Comparison of ENCODE assay signal across 1 cellular context in genomic region chr10:89217057-89217990, GRCh38.
A peak's percentile ranks its signal among the peaks of the same experiment; 100 is the strongest.
TF ChIP-seq lines count a peak whose summit lies in the region.

No MANE protein-coding gene starts in this region.

TF ChIP-seq in K562, 482 proteins besides CTCF, POLR2A, EP300 and RAD21 (continued from another document):
- TF ChIP-seq SMC3 (conservative IDR thresholded peaks at IDR 0.05; ENCODE audit: insufficient read depth, low read depth, low read length) (0 out of 2 replicates have a peak, but pooled peaks have one; percentile 19), PBX2 (CRISPR knock-in tag; IDR thresholded peaks at IDR 0.05; ENCODE audit: low read depth) (no peak), PBX2 (tag; conservative IDR thresholded peaks at IDR 0.05; ENCODE audit: low read depth) (peak; percentile 88), FOXP1 (CRISPR knock-in tag; IDR thresholded peaks at IDR 0.05) (no peak)
- TF ChIP-seq, protein P1, sequence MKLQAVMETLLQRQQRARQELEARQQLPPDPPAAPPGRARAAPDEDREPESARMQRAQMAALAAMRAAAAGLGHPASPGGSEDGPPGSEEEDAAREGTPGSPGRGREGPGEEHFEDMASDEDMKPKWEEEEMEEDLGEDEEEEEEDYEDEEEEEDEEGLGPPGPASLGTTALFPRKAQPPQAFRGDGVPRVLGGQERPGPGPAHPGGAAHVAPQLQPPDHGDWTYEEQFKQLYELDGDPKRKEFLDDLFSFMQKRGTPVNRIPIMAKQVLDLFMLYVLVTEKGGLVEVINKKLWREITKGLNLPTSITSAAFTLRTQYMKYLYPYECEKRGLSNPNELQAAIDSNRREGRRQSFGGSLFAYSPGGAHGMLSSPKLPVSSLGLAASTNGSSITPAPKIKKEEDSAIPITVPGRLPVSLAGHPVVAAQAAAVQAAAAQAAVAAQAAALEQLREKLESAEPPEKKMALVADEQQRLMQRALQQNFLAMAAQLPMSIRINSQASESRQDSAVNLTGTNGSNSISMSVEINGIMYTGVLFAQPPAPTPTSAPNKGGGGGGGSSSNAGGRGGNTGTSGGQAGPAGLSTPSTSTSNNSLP (IDR thresholded peaks at IDR 0.05; ENCODE audit: borderline replicate concordance, low read depth, low read length), result 0 out of 2 replicates have a peak, but pooled peaks have one; percentile 36
